2 cellular contexts compared by ENCODE assay signal in the genomic region with DNA sequence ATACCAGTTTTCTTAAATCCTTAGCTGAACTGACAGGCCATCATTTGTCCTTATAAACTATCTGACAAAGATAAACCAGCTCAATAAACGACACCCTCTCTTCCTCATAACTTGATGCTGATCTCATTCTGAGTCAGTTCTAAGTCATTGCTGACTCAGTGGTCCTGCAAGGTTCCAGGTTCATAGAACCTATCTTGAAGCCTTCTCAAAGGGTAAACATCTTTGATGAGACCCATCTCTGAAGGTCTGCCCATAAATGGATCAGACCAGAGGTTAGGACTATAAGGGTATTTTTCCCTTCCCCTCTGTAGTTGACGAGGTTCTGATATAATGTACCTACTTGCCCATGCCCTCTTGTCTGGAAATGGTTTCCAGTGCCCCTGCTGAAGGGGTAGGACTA.
TF ChIP-seq lines count a peak whose summit lies in the region.

No MANE protein-coding gene starts in this region.

TF ChIP-seq in GM12891, 5 proteins besides CTCF, POLR2A, EP300 and RAD21:
- no peak for TF ChIP-seq POU2F2 (IDR thresholded peaks at IDR 0.05; ENCODE audit: low read depth, low read length)
- TF ChIP-seq SPI1 (IDR thresholded peaks at IDR 0.05; ENCODE audit: low read depth, low read length): 0 out of 2 replicates have a peak, but pooled peaks have one; percentile 12

TF ChIP-seq in IMR-90, 13 proteins besides CTCF, POLR2A, EP300 and RAD21:
- TF ChIP-seq RCOR1 (IDR thresholded peaks at IDR 0.05; ENCODE audit: insufficient replicate concordance, low read length): peak; percentile 44
- peak; percentile 14; the same call in 1 of the 2 replicates for TF ChIP-seq BHLHE40 (IDR thresholded peaks at IDR 0.05; ENCODE audit: low read depth, low read length)
- TF ChIP-seq MAFK (IDR thresholded peaks at IDR 0.05; ENCODE audit: low read depth, low read length): peak; percentile 80
- no peak for TF ChIP-seq NFE2L2 (IDR thresholded peaks at IDR 0.05; ENCODE audit: low read depth, low read length)
- no peak for TF ChIP-seq MAZ (IDR thresholded peaks at IDR 0.05; ENCODE audit: borderline replicate concordance, low read depth, low read length)
- TF ChIP-seq CEBPB (IDR thresholded peaks at IDR 0.05; ENCODE audit: low read depth, low read length): no peak
- TF ChIP-seq FOS (IDR thresholded peaks at IDR 0.05; ENCODE audit: low read depth, low read length): peak; percentile 83
